Comparison of ENCODE assay signal across 1 cellular context in the genomic region with DNA sequence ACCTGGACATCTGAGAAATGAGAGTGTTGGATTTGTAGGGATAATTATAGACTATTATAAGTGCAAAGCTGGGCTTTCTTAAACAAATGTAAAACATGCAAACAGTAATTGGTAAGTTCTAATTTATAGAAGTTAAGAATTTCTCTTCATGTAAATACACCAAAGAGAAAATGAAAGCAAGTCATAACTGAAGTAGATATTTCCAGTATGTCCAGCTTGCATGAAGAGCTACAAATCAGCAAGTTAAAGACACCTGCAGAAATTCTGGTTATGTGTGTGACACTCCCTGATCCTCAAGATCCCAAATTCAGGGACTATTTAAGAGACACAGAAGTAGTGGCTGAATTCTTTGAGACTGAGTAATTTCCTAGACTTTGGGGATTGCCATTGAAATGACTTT.
TF ChIP-seq lines count a peak whose summit lies in the region.

No MANE protein-coding gene starts in this region.

TF ChIP-seq in SK-N-SH treated with all-trans-retinoic acid at 6 μM for 48 hours, 23 proteins besides CTCF, POLR2A, EP300 and RAD21 (continued from another document):
- TF ChIP-seq TSHZ2 (CRISPR knock-in tag; IDR thresholded peaks at IDR 0.05) (no peak), ZNF8 (CRISPR knock-in tag; IDR thresholded peaks at IDR 0.05) (no peak)
